13 cellular contexts compared by ENCODE assay signal in the genomic region with DNA sequence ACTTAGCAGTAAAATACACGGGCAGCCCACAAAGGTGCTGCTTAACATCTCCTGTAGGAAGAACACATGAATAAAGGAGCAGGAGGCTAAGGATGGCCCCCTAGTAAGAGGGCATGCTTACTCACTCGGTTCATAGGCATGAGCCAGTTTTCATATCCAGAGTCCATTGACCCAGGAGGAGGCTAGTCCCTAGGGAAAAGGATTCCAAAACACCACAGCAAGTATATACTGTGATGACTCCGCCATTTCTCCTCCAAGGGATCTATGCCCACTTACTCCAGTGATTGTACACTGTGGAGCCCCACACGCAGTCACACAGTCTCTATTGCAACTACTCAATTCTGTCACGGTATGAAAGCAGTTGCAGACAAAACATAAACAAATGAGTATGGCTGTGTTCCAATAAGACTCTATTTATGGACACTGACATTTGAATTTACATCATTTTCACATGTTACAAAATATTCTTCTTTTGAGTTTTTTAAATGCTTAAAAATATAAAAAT.
"Had no signal": no experiment of that assay in that cellular context is flagged by ENCODE, and none has a peak within 500 bp of the region (broad histone marks: within the 10 kb centered on the region; RNA-seq: fewer than 3 reads in every experiment).

No MANE protein-coding gene starts in this region.

- DNase-seq: activated CD4-positive, alpha-beta T cell treated with anti-CD3 and anti-CD28 coated beads for 4 hours; activated naive CD4-positive, alpha-beta T cell treated with anti-CD3 and anti-CD28 coated beads for 36 hours; activated T-cell treated with anti-CD3 and anti-CD28 coated beads for 4 hours; heart right ventricle; kidney; left ventricle myocardium inferior; mesendoderm; nephron progenitor cell; stimulated activated CD4-positive, alpha-beta T cell treated with anti-CD3 and anti-CD28 coated beads, Interleukin-4, amount 100 ng/mL, for 4 hours; WERI-Rb-1 had no signal

- H3K27ac ChIP-seq: heart right ventricle, left ventricle myocardium inferior, WERI-Rb-1 had no signal

- H3K4me3 Mint-ChIP-seq: activated naive CD4-positive, alpha-beta T cell treated with anti-CD3 and anti-CD28 coated beads for 36 hours; activated T-helper 17 cell treated with anti-CD3 and anti-CD28 coated beads, Interleukin-2, amount 50 U/mL, for 72 hours; central memory CD8-positive, alpha-beta T cell; endodermal cell; nephron progenitor cell had no signal

- H3K4me1 ChIP-seq: heart right ventricle, left ventricle myocardium inferior had no signal

- H3K9me3 ChIP-seq: heart right ventricle, left ventricle myocardium inferior had no signal

- H3K27ac Mint-ChIP-seq: activated naive CD4-positive, alpha-beta T cell treated with anti-CD3 and anti-CD28 coated beads for 36 hours; activated T-helper 17 cell treated with anti-CD3 and anti-CD28 coated beads, Interleukin-2, amount 50 U/mL, for 72 hours; endodermal cell; nephron progenitor cell had no signal

- H3K9me3 Mint-ChIP-seq: activated naive CD4-positive, alpha-beta T cell treated with anti-CD3 and anti-CD28 coated beads for 36 hours; activated T-helper 17 cell treated with anti-CD3 and anti-CD28 coated beads, Interleukin-2, amount 50 U/mL, for 72 hours; central memory CD8-positive, alpha-beta T cell; endodermal cell had no signal

- H3K4me3 ChIP-seq: heart right ventricle, left ventricle myocardium inferior had no signal

- H3K27me3 Mint-ChIP-seq: activated T-helper 17 cell treated with anti-CD3 and anti-CD28 coated beads, Interleukin-2, amount 50 U/mL, for 72 hours had no signal

- H3K36me3 ChIP-seq: heart right ventricle, left ventricle myocardium inferior, WERI-Rb-1 had no signal
